ENCODE assay signal across 2 cellular contexts in the genomic region with DNA sequence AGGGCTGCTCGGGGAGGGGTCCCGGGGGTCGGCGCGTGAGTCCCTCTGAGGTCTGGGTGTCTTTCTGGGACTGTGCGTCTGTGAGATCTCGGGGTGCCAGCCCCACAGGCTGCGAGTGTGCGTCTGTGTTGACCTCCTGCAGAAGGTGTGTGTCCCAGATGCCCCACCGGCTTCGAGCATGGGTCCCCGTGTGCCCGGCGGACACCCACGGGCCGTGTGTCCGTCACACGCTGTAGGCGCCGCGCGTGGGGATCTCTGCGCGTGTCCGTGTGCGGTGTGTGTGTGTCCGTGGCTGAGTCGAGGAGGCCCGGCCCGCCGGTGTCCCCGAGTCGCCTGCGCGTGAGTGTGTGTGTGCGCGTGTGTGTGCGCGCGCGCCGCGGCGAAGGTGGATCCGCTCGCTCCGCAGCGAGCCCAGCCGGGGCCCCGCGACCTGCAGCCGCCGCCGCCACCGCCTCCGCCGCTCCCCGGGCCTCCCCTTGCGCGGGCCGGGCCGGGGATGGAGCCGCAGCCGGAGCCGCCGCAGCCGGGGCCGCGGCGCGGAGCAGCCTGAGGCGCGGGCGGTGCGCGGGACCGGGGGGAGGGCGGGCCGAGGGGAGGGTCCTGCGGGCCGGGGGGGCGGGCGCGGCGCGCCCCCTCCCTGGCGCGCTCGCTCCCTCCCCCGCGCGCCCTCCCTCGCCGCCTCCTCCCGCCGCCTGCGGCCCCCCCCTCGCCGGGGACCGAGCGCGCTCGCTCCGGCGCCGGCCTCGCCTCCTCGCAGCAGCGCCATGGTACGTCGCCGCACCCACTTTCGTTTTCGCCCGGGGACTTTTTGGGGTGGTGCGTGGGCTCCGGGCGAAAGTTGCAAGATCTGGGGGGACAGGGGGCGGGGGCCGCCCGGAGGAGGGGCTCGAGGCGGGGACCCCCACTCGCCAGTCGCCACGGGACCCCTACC.
TF ChIP-seq lines count a peak whose summit lies in the region.

No MANE protein-coding gene starts in this region.

TF ChIP-seq in HEK293T, 16 proteins besides CTCF, POLR2A, EP300 and RAD21:
- TF ChIP-seq TARDBP (IDR thresholded peaks at IDR 0.05) (peak; percentile 63; the same call in 1 of the 2 replicates), FOXA1 (IDR thresholded peaks at IDR 0.05) (no peak)

TF ChIP-seq in GM12878, 131 proteins besides CTCF, POLR2A, EP300 and RAD21 (continues in another document):
- TF ChIP-seq ZNF384 (IDR thresholded peaks at IDR 0.05; ENCODE audit: borderline replicate concordance, low read depth, low read length) (no peak), IRF4 (IDR thresholded peaks at IDR 0.05; ENCODE audit: low read depth, low read length) (no peak), RBBP5 (conservative IDR thresholded peaks at IDR 0.05) (peak; percentile 70; the same call in 1 of the 2 replicates), HDAC6 (IDR thresholded peaks at IDR 0.05; ENCODE audit: unreplicated experiment) (peak; percentile 21), TBL1XR1 (IDR thresholded peaks at IDR 0.05; ENCODE audit: low read depth, low read length) (no peak), YY1 (IDR thresholded peaks at IDR 0.05; ENCODE audit: low read depth, low read length) (no peak; the same call in 1 of the 2 replicates), ZNF217 (IDR thresholded peaks at IDR 0.05) (peak; percentile 15; the same call in 1 of the 2 replicates), BHLHE40 (IDR thresholded peaks at IDR 0.05; ENCODE audit: borderline replicate concordance in 1 of 2, low read depth in 2 of 2, low read length in 1 of 2) (peak in 1 of 2 experiments; percentile 72; a peak in 2 of 4 replicates), CREM (IDR thresholded peaks at IDR 0.05; ENCODE audit: low read depth) (no peak), KAT2A (conservative IDR thresholded peaks at IDR 0.05; ENCODE audit: control insufficient read depth, low read depth, low read length) (no peak), EGR1 (IDR thresholded peaks at IDR 0.05; ENCODE audit: borderline replicate concordance in 1 of 2, low read depth in 2 of 2, low read length in 2 of 2) (peak in 1 of 2 experiments; percentile 46; a peak in 1 of 3 replicates), POLR2AphosphoS2 (IDR thresholded peaks at IDR 0.05; ENCODE audit: low read depth, low read length) (no peak), RFX5 (IDR thresholded peaks at IDR 0.05; ENCODE audit: low read depth, low read length) (no peak), HCFC1 (IDR thresholded peaks at IDR 0.05; ENCODE audit: low read length) (no peak), DPF2 (IDR thresholded peaks at IDR 0.05) (peak; percentile 28; the same call in 1 of the 2 replicates), ASH2L (IDR thresholded peaks at IDR 0.05; ENCODE audit: borderline replicate concordance, low read depth) (peak; percentile 89; the same call in 1 of the 2 replicates), KLF5 (IDR thresholded peaks at IDR 0.05; ENCODE audit: partially characterized antibody) (no peak), ZBED1 (IDR thresholded peaks at IDR 0.05; ENCODE audit: borderline replicate concordance) (no peak), BACH1 (IDR thresholded peaks at IDR 0.05; ENCODE audit: borderline replicate concordance) (peak; percentile 94), SMARCA5 (IDR thresholded peaks at IDR 0.05) (peak; percentile 55; the same call in 1 of the 2 replicates), LARP7 (IDR thresholded peaks at IDR 0.05) (peak; percentile 44; the same call in 1 of the 2 replicates), SREBF1 (IDR thresholded peaks at IDR 0.05; ENCODE audit: low read length) (no peak), NBN (IDR thresholded peaks at IDR 0.05) (0 out of 2 replicates have a peak, but pooled peaks have one; percentile 9), MYC (IDR thresholded peaks at IDR 0.05; ENCODE audit: insufficient read depth, insufficient read length, insufficient replicate concordance, low read length, severe bottlenecking) (peak; percentile 37), HDGF (IDR thresholded peaks at IDR 0.05) (peak; percentile 63), NR2F1 (conservative IDR thresholded peaks at IDR 0.05) (no peak; the same call in 1 of the 2 replicates), SP1 (IDR thresholded peaks at IDR 0.05; ENCODE audit: low read depth, low read length) (no peak), CBX3 (IDR thresholded peaks at IDR 0.05; ENCODE audit: borderline replicate concordance, low read depth) (no peak), MXI1 (IDR thresholded peaks at IDR 0.05; ENCODE audit: low read depth, low read length) (0 out of 2 replicates have a peak, but pooled peaks have one; percentile 9), TAF1 (IDR thresholded peaks at IDR 0.05; ENCODE audit: borderline replicate concordance, low read depth, low read length) (peak; percentile 46; the same call in 1 of the 2 replicates), SMAD1 (IDR thresholded peaks at IDR 0.05; ENCODE audit: low read depth, partially characterized antibody) (no peak), GATAD2B (conservative IDR thresholded peaks at IDR 0.05; ENCODE audit: low read depth) (peak; percentile 69), NFYA (IDR thresholded peaks at IDR 0.05; ENCODE audit: borderline replicate concordance, low read depth, low read length) (no peak), IKZF1 (conservative IDR thresholded peaks at IDR 0.05) (peak; percentile 55; the same call in 1 of the 2 replicates), NRF1 (conservative IDR thresholded peaks at IDR 0.05; ENCODE audit: low read depth, low read length) (peak; percentile 34; the same call in 1 of the 2 replicates)
- TF ChIP-seq, protein P1, sequence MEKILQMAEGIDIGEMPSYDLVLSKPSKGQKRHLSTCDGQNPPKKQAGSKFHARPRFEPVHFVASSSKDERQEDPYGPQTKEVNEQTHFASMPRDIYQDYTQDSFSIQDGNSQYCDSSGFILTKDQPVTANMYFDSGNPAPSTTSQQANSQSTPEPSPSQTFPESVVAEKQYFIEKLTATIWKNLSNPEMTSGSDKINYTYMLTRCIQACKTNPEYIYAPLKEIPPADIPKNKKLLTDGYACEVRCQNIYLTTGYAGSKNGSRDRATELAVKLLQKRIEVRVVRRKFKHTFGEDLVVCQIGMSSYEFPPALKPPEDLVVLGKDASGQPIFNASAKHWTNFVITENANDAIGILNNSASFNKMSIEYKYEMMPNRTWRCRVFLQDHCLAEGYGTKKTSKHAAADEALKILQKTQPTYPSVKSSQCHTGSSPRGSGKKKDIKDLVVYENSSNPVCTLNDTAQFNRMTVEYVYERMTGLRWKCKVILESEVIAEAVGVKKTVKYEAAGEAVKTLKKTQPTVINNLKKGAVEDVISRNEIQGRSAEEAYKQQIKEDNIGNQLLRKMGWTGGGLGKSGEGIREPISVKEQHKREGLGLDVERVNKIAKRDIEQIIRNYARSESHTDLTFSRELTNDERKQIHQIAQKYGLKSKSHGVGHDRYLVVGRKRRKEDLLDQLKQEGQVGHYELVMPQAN (conservative IDR thresholded peaks at IDR 0.05), result peak; percentile 79; the same call in 1 of the 2 replicates
- TF ChIP-seq, protein P2, sequence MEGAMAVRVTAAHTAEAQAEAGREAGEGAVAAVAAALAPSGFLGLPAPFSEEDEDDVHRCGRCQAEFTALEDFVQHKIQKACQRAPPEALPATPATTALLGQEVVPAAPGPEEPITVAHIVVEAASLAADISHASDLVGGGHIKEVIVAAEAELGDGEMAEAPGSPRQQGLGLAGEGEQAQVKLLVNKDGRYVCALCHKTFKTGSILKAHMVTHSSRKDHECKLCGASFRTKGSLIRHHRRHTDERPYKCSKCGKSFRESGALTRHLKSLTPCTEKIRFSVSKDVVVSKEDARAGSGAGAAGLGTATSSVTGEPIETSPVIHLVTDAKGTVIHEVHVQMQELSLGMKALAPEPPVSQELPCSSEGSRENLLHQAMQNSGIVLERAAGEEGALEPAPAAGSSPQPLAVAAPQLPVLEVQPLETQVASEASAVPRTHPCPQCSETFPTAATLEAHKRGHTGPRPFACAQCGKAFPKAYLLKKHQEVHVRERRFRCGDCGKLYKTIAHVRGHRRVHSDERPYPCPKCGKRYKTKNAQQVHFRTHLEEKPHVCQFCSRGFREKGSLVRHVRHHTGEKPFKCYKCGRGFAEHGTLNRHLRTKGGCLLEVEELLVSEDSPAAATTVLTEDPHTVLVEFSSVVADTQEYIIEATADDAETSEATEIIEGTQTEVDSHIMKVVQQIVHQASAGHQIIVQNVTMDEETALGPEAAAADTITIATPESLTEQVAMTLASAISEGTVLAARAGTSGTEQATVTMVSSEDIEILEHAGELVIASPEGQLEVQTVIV (IDR thresholded peaks at IDR 0.05; ENCODE audit: borderline replicate concordance, partially characterized antibody), result no peak
- TF ChIP-seq, protein P3, sequence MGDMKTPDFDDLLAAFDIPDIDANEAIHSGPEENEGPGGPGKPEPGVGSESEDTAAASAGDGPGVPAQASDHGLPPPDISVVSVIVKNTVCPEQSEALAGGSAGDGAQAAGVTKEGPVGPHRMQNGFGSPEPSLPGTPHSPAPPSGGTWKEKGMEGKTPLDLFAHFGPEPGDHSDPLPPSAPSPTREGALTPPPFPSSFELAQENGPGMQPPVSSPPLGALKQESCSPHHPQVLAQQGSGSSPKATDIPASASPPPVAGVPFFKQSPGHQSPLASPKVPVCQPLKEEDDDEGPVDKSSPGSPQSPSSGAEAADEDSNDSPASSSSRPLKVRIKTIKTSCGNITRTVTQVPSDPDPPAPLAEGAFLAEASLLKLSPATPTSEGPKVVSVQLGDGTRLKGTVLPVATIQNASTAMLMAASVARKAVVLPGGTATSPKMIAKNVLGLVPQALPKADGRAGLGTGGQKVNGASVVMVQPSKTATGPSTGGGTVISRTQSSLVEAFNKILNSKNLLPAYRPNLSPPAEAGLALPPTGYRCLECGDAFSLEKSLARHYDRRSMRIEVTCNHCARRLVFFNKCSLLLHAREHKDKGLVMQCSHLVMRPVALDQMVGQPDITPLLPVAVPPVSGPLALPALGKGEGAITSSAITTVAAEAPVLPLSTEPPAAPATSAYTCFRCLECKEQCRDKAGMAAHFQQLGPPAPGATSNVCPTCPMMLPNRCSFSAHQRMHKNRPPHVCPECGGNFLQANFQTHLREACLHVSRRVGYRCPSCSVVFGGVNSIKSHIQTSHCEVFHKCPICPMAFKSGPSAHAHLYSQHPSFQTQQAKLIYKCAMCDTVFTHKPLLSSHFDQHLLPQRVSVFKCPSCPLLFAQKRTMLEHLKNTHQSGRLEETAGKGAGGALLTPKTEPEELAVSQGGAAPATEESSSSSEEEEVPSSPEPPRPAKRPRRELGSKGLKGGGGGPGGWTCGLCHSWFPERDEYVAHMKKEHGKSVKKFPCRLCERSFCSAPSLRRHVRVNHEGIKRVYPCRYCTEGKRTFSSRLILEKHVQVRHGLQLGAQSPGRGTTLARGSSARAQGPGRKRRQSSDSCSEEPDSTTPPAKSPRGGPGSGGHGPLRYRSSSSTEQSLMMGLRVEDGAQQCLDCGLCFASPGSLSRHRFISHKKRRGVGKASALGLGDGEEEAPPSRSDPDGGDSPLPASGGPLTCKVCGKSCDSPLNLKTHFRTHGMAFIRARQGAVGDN (IDR thresholded peaks at IDR 0.05), result no peak
- TF ChIP-seq, protein P4, sequence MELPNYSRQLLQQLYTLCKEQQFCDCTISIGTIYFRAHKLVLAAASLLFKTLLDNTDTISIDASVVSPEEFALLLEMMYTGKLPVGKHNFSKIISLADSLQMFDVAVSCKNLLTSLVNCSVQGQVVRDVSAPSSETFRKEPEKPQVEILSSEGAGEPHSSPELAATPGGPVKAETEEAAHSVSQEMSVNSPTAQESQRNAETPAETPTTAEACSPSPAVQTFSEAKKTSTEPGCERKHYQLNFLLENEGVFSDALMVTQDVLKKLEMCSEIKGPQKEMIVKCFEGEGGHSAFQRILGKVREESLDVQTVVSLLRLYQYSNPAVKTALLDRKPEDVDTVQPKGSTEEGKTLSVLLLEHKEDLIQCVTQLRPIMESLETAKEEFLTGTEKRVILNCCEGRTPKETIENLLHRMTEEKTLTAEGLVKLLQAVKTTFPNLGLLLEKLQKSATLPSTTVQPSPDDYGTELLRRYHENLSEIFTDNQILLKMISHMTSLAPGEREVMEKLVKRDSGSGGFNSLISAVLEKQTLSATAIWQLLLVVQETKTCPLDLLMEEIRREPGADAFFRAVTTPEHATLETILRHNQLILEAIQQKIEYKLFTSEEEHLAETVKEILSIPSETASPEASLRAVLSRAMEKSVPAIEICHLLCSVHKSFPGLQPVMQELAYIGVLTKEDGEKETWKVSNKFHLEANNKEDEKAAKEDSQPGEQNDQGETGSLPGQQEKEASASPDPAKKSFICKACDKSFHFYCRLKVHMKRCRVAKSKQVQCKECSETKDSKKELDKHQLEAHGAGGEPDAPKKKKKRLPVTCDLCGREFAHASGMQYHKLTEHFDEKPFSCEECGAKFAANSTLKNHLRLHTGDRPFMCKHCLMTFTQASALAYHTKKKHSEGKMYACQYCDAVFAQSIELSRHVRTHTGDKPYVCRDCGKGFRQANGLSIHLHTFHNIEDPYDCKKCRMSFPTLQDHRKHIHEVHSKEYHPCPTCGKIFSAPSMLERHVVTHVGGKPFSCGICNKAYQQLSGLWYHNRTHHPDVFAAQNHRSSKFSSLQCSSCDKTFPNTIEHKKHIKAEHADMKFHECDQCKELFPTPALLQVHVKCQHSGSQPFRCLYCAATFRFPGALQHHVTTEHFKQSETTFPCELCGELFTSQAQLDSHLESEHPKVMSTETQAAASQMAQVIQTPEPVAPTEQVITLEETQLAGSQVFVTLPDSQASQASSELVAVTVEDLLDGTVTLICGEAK (IDR thresholded peaks at IDR 0.05; ENCODE audit: borderline replicate concordance), result no peak
- TF ChIP-seq, protein P5, sequence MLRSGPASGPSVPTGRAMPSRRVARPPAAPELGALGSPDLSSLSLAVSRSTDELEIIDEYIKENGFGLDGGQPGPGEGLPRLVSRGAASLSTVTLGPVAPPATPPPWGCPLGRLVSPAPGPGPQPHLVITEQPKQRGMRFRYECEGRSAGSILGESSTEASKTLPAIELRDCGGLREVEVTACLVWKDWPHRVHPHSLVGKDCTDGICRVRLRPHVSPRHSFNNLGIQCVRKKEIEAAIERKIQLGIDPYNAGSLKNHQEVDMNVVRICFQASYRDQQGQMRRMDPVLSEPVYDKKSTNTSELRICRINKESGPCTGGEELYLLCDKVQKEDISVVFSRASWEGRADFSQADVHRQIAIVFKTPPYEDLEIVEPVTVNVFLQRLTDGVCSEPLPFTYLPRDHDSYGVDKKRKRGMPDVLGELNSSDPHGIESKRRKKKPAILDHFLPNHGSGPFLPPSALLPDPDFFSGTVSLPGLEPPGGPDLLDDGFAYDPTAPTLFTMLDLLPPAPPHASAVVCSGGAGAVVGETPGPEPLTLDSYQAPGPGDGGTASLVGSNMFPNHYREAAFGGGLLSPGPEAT (IDR thresholded peaks at IDR 0.05; ENCODE audit: low read depth), result no peak
- TF ChIP-seq, protein P6, sequence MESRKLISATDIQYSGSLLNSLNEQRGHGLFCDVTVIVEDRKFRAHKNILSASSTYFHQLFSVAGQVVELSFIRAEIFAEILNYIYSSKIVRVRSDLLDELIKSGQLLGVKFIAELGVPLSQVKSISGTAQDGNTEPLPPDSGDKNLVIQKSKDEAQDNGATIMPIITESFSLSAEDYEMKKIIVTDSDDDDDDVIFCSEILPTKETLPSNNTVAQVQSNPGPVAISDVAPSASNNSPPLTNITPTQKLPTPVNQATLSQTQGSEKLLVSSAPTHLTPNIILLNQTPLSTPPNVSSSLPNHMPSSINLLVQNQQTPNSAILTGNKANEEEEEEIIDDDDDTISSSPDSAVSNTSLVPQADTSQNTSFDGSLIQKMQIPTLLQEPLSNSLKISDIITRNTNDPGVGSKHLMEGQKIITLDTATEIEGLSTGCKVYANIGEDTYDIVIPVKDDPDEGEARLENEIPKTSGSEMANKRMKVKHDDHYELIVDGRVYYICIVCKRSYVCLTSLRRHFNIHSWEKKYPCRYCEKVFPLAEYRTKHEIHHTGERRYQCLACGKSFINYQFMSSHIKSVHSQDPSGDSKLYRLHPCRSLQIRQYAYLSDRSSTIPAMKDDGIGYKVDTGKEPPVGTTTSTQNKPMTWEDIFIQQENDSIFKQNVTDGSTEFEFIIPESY (IDR thresholded peaks at IDR 0.05), result no peak
